Comparison of ENCODE assay signal across 1 cellular context in genomic region chr13:112587767-112588489, GRCh38.
A peak's percentile ranks its signal among the peaks of the same experiment; 100 is the strongest.
TF ChIP-seq lines count a peak whose summit lies in the region.

Gene TUBGCP3, minus strand, starts transcription at chr13:112588153. Its CDS starts 173 bp downstream, at chr13:112587980.

TF ChIP-seq in WTC11, 78 proteins besides CTCF, POLR2A, EP300 and RAD21 (continued from another document):
- TF ChIP-seq ZNF532 (CRISPR knock-in tag; IDR thresholded peaks at IDR 0.05; ENCODE audit: borderline replicate concordance): peak; percentile 63; the same call in 1 of the 2 replicates
- peak; percentile 69 for TF ChIP-seq ZBTB43 (CRISPR knock-in tag; IDR thresholded peaks at IDR 0.05)
- peak; percentile 95 for TF ChIP-seq FOXP4 (CRISPR knock-in tag; IDR thresholded peaks at IDR 0.05)
- TF ChIP-seq E2F1 (CRISPR knock-in tag; IDR thresholded peaks at IDR 0.05): peak; percentile 97
- no peak for TF ChIP-seq SOX15 (CRISPR knock-in tag; IDR thresholded peaks at IDR 0.05)
- 0 out of 2 replicates have a peak, but pooled peaks have one; percentile 16 for TF ChIP-seq NR3C1 (CRISPR knock-in tag; conservative IDR thresholded peaks at IDR 0.05; ENCODE audit: low read depth)
- TF ChIP-seq MXD4 (CRISPR knock-in tag; IDR thresholded peaks at IDR 0.05; ENCODE audit: borderline replicate concordance): no peak
- 0 out of 2 replicates have a peak, but pooled peaks have one; percentile 83 for TF ChIP-seq JUN (CRISPR knock-in tag; IDR thresholded peaks at IDR 0.05)
- TF ChIP-seq PREB (CRISPR knock-in tag; IDR thresholded peaks at IDR 0.05; ENCODE audit: borderline replicate concordance): no peak; the same call in 1 of the 2 replicates
- TF ChIP-seq ATF1 (CRISPR knock-in tag; IDR thresholded peaks at IDR 0.05): 0 out of 2 replicates have a peak, but pooled peaks have one; percentile 50
- TF ChIP-seq USF1 (CRISPR knock-in tag; IDR thresholded peaks at IDR 0.05): peak; percentile 79
- TF ChIP-seq NR2C2 (CRISPR knock-in tag; IDR thresholded peaks at IDR 0.05): peak; percentile 79
- TF ChIP-seq TEAD4 (CRISPR knock-in tag; IDR thresholded peaks at IDR 0.05): peak; percentile 88
- TF ChIP-seq ZNF232 (CRISPR knock-in tag; IDR thresholded peaks at IDR 0.05): peak; percentile 87
- TF ChIP-seq ZNF219 (CRISPR knock-in tag; IDR thresholded peaks at IDR 0.05; ENCODE audit: borderline replicate concordance): peak; percentile 88; the same call in 1 of the 2 replicates
- TF ChIP-seq ZNF263 (CRISPR knock-in tag; IDR thresholded peaks at IDR 0.05; ENCODE audit: low read depth): peak; percentile 53; the same call in 1 of the 2 replicates
- peak; percentile 95 for TF ChIP-seq FOXP1 (CRISPR knock-in tag; IDR thresholded peaks at IDR 0.05; ENCODE audit: borderline replicate concordance)
- TF ChIP-seq FOXJ3 (CRISPR knock-in tag; IDR thresholded peaks at IDR 0.05; ENCODE audit: borderline replicate concordance): no peak
- no peak for TF ChIP-seq ZNF425 (CRISPR knock-in tag; conservative IDR thresholded peaks at IDR 0.05)
- no peak for TF ChIP-seq ZNF396 (CRISPR knock-in tag; IDR thresholded peaks at IDR 0.05; ENCODE audit: borderline replicate concordance)
- TF ChIP-seq ZBTB21 (CRISPR knock-in tag; IDR thresholded peaks at IDR 0.05; ENCODE audit: borderline replicate concordance): 0 out of 2 replicates have a peak, but pooled peaks have one; percentile 72
- peak; percentile 83 for TF ChIP-seq E2F4 (CRISPR knock-in tag; IDR thresholded peaks at IDR 0.05; ENCODE audit: borderline replicate concordance, low read depth)
